ENCODE assay signal across 31 cellular contexts in the genomic region with DNA sequence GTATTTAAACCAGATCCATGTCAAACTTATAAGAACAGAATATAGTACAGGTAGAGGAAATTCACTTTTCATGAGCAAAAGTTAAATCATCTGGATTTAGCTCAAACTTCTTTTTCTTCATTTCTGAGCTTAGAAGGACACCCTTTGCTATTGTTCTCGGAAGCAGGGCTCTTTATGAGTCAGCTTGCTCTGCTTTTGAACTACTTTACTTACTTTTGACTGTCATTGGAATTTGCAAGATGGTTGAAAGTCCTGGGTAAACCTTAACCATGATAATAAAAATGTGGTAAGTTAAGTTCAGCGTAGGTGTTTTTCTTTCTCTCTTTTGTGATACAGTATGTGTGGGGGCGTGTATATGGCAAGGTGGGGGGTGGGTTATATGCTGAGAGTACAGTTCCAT.
DNase-seq lines count a peak whose midpoint lies in the region; TF ChIP-seq lines count a peak whose summit lies in the region.
"Had no signal": no experiment of that assay in that cellular context is flagged by ENCODE, and none has a peak within 500 bp of the region (broad histone marks: within the 10 kb centered on the region; RNA-seq: fewer than 3 reads in every experiment).

No MANE protein-coding gene starts in this region.

- no peaks in the 10 kb centered on the region for H3K79me1 ChIP-seq in mesendoderm (ENCODE audit: low read length)

- POLR2A ChIA-PET in Caco-2 (lab: Charles Lee) = no interaction called here

- H3K36me3 ChIP-seq in Caco-2 (ENCODE audit: control insufficient read depth, insufficient read depth, low read length) = no peaks in the 10 kb centered on the region
- H3K36me3 ChIP-seq in HUES6 (ENCODE audit: control insufficient read depth, insufficient read depth, low read length) = no peaks in the 10 kb centered on the region
- no peaks in the 10 kb centered on the region for H3K36me3 ChIP-seq in mesendoderm (ENCODE audit: control insufficient read depth, insufficient read depth, low read length)
- H3K36me3 ChIP-seq: gastrocnemius medialis, pancreas, WERI-Rb-1 had no signal

- H3K9me3 ChIP-seq in Caco-2 (no peaks in the 10 kb centered on the region), HUES6 (ENCODE audit: control insufficient read depth, insufficient read depth, low read depth, low read length) (no peaks in the 10 kb centered on the region)
- H3K9me3 ChIP-seq: gastrocnemius medialis, pancreas had no signal

- WGBS in mesendoderm (ENCODE audit: extremely low coverage, insufficient coverage, low lambda C conversion rate) = no CpG with 5 or more reads among the region's 3 CpGs

- BruUV-seq in Caco-2 (replicated peaks; lab: Mats Ljungman, UMichigan) = no TSS peak

- H3K36me3 Mint-ChIP-seq in Caco-2 (ENCODE audit: insufficient read depth, unreplicated experiment) = no peaks in the 10 kb centered on the region
- H3K36me3 Mint-ChIP-seq: activated naive CD4-positive, alpha-beta T cell treated with anti-CD3 and anti-CD28 coated beads, Interleukin-2, amount 50 U/mL, for 72 hours; memory B cell; type B pancreatic cell had no signal

- no peak overlapping the region for H3K23ac ChIP-seq in mesendoderm (ENCODE audit: low read length)

- H3K4ac ChIP-seq in mesendoderm (ENCODE audit: low read depth, low read length) = no peak overlapping the region

- H2BK5ac ChIP-seq in mesendoderm (ENCODE audit: low read length) = no peak overlapping the region

- peak overlapping the region; percentile 40 for H3K4me3 Mint-ChIP-seq in Caco-2 (ENCODE audit: unreplicated experiment)
- H3K4me3 Mint-ChIP-seq: activated CD4-positive, alpha-beta T cell treated with anti-CD3 and anti-CD28 coated beads, Interleukin-2, amount 10 ng/mL, durations not matched to agents 24 days and 14 days; dendritic cell treated with granulocyte-macrophage colony-stimulating factor and Interleukin-4, amounts not matched to agents 40 ng/mL and 50 ng/mL, for 4 days; memory B cell; type B pancreatic cell had no signal

- H3K9ac ChIP-seq in HUES6 (ENCODE audit: low read length) = no peak overlapping the region
- no peak overlapping the region for H3K9ac ChIP-seq in mesendoderm (ENCODE audit: low read length)

- H3K56ac ChIP-seq in mesendoderm (ENCODE audit: low read length) = no peak overlapping the region

- H4K5ac ChIP-seq in mesendoderm (ENCODE audit: low read length) = no peak overlapping the region

- H3K4me3 ChIP-seq in Caco-2 (ENCODE audit: low read depth, low read length) (no peak overlapping the region), HUES6 (ENCODE audit: low read depth, low read length) (no peak overlapping the region), mesendoderm (ENCODE audit: low read length) (no peak overlapping the region)
- H3K4me3 ChIP-seq: gastrocnemius medialis, pancreas had no signal

- H2BK120ac ChIP-seq in mesendoderm (ENCODE audit: low read depth, low read length) = no peak overlapping the region

- no peaks in the 10 kb centered on the region for H3K27me3 Mint-ChIP-seq in Caco-2 (ENCODE audit: insufficient read depth, unreplicated experiment)
- H3K27me3 Mint-ChIP-seq: activated CD4-positive, alpha-beta T cell treated with anti-CD3 and anti-CD28 coated beads, Interleukin-2, amount 10 ng/mL, durations not matched to agents 24 days and 14 days; dendritic cell treated with granulocyte-macrophage colony-stimulating factor and Interleukin-4, amounts not matched to agents 40 ng/mL and 50 ng/mL, for 4 days; memory B cell; type B pancreatic cell had no signal

- no peak overlapping the region for H4K8ac ChIP-seq in mesendoderm (ENCODE audit: low read depth, low read length)

- H3K4me1 Mint-ChIP-seq in Caco-2 (ENCODE audit: low read depth, unreplicated experiment) = peaks cover 24% of the 10 kb centered on the region
- H3K4me1 Mint-ChIP-seq: activated CD4-positive, alpha-beta T cell treated with anti-CD3 and anti-CD28 coated beads, Interleukin-2, amount 10 ng/mL, durations not matched to agents 24 days and 14 days; memory B cell had no signal

- H3K18ac ChIP-seq in mesendoderm (ENCODE audit: low read length) = no peak overlapping the region

- CTCF ChIA-PET in Caco-2 (lab: Charles Lee) = interaction anchor here (1.1 kb wide), 1 partner anchor 107 kb away, joined by 3 read pairs; no protein-coding TSS in a partner anchor

- H3K27me3 ChIP-seq in Caco-2 (replicated peaks; ENCODE audit: control insufficient read depth, insufficient read depth, low read length) (no peaks in the 10 kb centered on the region), HUES6 (ENCODE audit: control insufficient read depth, insufficient read depth, low read length) (no peaks in the 10 kb centered on the region), mesendoderm (ENCODE audit: insufficient read depth, low read length, poor library complexity) (no peaks in the 10 kb centered on the region)
- H3K27me3 ChIP-seq: gastrocnemius medialis, pancreas had no signal

- H3K27ac ChIP-seq in HUES6 (ENCODE audit: low read depth, low read length) (0 out of 2 replicates have a peak overlapping the region, but pooled peaks have one; percentile 33), mesendoderm (ENCODE audit: low read depth, low read length) (no peak overlapping the region)
- H3K27ac ChIP-seq: gastrocnemius medialis, HL-60, pancreas, WERI-Rb-1 had no signal

- TF ChIP-seq CTCF in Caco-2 (IDR thresholded peaks at IDR 0.05; ENCODE audit: insufficient read depth in 1 of 2, low read depth in 1 of 2, low read length in 1 of 2, severe bottlenecking in 1 of 2, unreplicated experiment in 1 of 2) = no peak

- DNase-seq in Caco-2 = no peak
- peak; percentile 20 for DNase-seq in dermis blood vessel endothelial cell
- DNase-seq in mesendoderm = peak; percentile 19
- DNase-seq in NOMO-1 treated with DMSO at 0.1 percent for 48 hours (lab: John Stamatoyannopoulos, UW; ENCODE audit: unreplicated experiment) = no peak
- DNase-seq in NCI-H748 treated with DMSO at 0.1 percent for 48 hours (lab: John Stamatoyannopoulos, UW) = no peak
- no peak for DNase-seq in NCI-H748 (lab: John Stamatoyannopoulos, UW; ENCODE audit: unreplicated experiment)
- DNase-seq in GDM1 (lab: John Stamatoyannopoulos, UW) = no peak
- DNase-seq: activated CD4-positive, alpha-beta T cell treated with anti-CD3 and anti-CD28 coated beads, Interleukin-2, amount 10 ng/mL, durations not matched to agents 24 days and 14 days; activated CD8-positive, alpha-beta memory T cell treated with anti-CD3 and anti-CD28 coated beads for 24 hours; amygdala; Calu3; central memory CD4-positive, alpha-beta T cell; DND-41; gastrocnemius medialis; H7; Karpas-422; NCI-H1436; NCI-H2081 treated with DMSO at 0.1 percent for 48 hours; NCI-H345; NCI-H774; pancreas; small intestine; stimulated activated naive CD4-positive, alpha-beta T cell; T1000; WERI-Rb-1 had no signal

- H3K79me2 ChIP-seq in mesendoderm (ENCODE audit: control insufficient read depth, insufficient read depth, low read length) = no peaks in the 10 kb centered on the region

- H3K4me2 ChIP-seq in mesendoderm (ENCODE audit: low read length) = no peak overlapping the region

- H2BK15ac ChIP-seq in mesendoderm (replicated peaks; ENCODE audit: low read depth) = no peak overlapping the region

- H3K27ac Mint-ChIP-seq in Caco-2 (ENCODE audit: unreplicated experiment) = peak overlapping the region; percentile 74
- H3K27ac Mint-ChIP-seq: activated CD4-positive, alpha-beta T cell treated with anti-CD3 and anti-CD28 coated beads, Interleukin-2, amount 10 ng/mL, durations not matched to agents 24 days and 14 days; activated naive CD4-positive, alpha-beta T cell treated with anti-CD3 and anti-CD28 coated beads, Interleukin-2, amount 50 U/mL, for 72 hours; dendritic cell treated with granulocyte-macrophage colony-stimulating factor and Interleukin-4, amounts not matched to agents 40 ng/mL and 50 ng/mL, for 4 days; memory B cell; type B pancreatic cell had no signal

- intact Hi-C loops in Caco-2 (cut with micrococcal nuclease; ENCODE audit: unreplicated experiment) = no loop called here

- no peaks in the 10 kb centered on the region for H3K9me3 Mint-ChIP-seq in Caco-2 (ENCODE audit: unreplicated experiment)
- H3K9me3 Mint-ChIP-seq: activated CD4-positive, alpha-beta T cell treated with anti-CD3 and anti-CD28 coated beads, Interleukin-2, amount 10 ng/mL, durations not matched to agents 24 days and 14 days; activated naive CD4-positive, alpha-beta T cell treated with anti-CD3 and anti-CD28 coated beads, Interleukin-2, amount 50 U/mL, for 72 hours; dendritic cell treated with granulocyte-macrophage colony-stimulating factor and Interleukin-4, amounts not matched to agents 40 ng/mL and 50 ng/mL, for 4 days had no signal

- H3K4me1 ChIP-seq in Caco-2 = no peaks in the 10 kb centered on the region
- H3K4me1 ChIP-seq in HUES6 (ENCODE audit: control insufficient read depth, insufficient read depth, low read length) = peaks cover 15% of the 10 kb centered on the region
- H3K4me1 ChIP-seq in mesendoderm (ENCODE audit: control insufficient read depth, low read depth, low read length) = no peaks in the 10 kb centered on the region

- H2AK5ac ChIP-seq in mesendoderm (ENCODE audit: low read length) = no peak overlapping the region

Comparison
In these comparisons a context has a peak if more than half of its experiments do, and no peak if none do; other contexts are left out.
1. DNase-seq: peak in dermis blood vessel endothelial cell (single experiment) and mesendoderm (single experiment); none in Caco-2 (0 of 2), NOMO-1 treated with DMSO at 0.1 percent for 48 hours (single experiment), NCI-H748 treated with DMSO at 0.1 percent for 48 hours (single experiment), NCI-H748 (single experiment) and GDM1 (single experiment).